19 cellular contexts compared by ENCODE assay signal in the genomic region with DNA sequence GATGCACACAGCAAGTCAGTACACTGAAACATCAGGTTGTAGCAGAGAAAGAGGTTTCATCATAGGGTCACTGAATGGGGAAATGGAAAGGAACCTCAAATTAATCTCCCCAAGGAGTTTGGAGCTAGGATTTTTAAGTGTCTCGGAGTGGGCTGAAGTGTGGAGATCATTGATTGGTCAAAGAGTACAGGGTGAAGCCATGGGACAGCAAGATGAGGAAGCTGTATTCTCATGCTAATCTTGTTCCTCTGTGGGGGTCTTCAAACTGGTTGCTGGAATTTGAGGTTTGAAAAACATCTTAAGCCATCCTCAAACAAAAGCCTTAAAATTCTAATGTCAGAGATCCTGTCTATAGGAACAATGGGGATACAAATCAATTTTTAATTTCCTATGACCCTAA.
"Had no signal": no experiment of that assay in that cellular context is flagged by ENCODE, and none has a peak within 500 bp of the region (broad histone marks: within the 10 kb centered on the region; RNA-seq: fewer than 3 reads in every experiment).

No MANE protein-coding gene starts in this region.

- H3K4me3 ChIP-seq: ovary had no signal

- H3K4me1 Mint-ChIP-seq: natural killer cell had no signal

- H3K36me3 Mint-ChIP-seq: natural killer cell had no signal

- H3K27ac Mint-ChIP-seq: endodermal cell, natural killer cell, progenitor cell of endocrine pancreas had no signal

- H3K4me3 Mint-ChIP-seq: endodermal cell, natural killer cell, neural crest cell had no signal

- H3K27ac ChIP-seq: foreskin keratinocyte, ovary had no signal

- ATAC-seq: foreskin keratinocyte, left lobe of liver, natural killer cell, right cardiac atrium had no signal

- FAIRE-seq: endothelial cell of umbilical vein, small intestine had no signal

- H3K27me3 Mint-ChIP-seq: progenitor cell of endocrine pancreas had no signal

- H3K36me3 ChIP-seq: ovary had no signal

- DNase-seq: endodermal cell; erythroblast; foreskin keratinocyte; head of caudate nucleus; hippocampal formation; islet precursor cell; mammary epithelial cell; natural killer cell; nucleus accumbens; ovary; right cardiac atrium; small intestine; stimulated activated CD4-positive, alpha-beta T cell treated with anti-CD3 and anti-CD28 coated beads, Interleukin-12 subunit alpha, Interleukin-12 subunit beta, amount 100 ng/mL, for 4 hours; stimulated activated naive CD4-positive, alpha-beta T cell; trophoblast cell had no signal

- H3K27me3 ChIP-seq: foreskin keratinocyte, ovary had no signal

- H3K9me3 ChIP-seq: ovary had no signal
